8 cellular contexts compared by ENCODE assay signal in the genomic region with DNA sequence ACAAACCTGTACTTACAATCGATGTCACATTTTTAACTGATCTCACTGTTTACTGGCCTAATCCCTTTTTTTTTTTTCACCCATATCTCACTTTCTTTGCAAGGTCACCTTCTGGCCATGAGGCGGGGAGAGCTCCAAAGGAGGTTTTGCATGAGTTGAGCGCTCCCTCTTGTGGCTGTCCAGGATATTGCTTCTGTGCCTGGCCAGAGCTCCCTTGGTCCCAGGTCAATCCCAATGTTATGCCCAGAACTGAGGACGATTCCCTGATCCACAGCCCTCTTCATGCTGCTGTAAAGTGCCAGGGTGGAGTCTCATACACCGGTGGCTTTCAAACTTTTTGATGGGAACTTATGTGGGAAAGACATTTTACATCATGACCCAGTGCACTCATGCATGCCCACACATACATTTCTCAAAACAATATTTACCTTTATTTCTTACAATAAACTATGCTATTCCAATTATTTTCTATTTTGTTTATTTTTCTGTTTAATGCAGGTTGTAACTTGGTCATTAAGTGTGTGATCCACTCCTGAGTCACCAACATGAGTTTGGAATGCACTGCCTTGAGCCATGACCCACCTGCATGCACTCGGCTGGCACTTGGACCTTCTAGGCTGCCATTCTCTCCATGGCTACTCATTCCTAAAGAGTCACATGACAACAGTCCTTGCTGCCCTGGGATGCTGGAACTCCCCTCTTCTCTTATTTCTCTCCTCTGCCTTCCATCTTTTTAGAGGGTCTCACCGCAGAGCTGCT. TPM values are rescaled to one million over a fixed set of nuclear protein-coding genes. Genes with fewer than 3 reads are reported as not detected.
A peak's percentile ranks its signal among the peaks of the same experiment; 100 is the strongest.
DNase-seq lines count a peak whose midpoint lies in the region; ATAC-seq and TF ChIP-seq lines count a peak whose summit lies in the region.

No MANE protein-coding gene starts in this region.

- no peak overlapping the region for H3K4me3 ChIP-seq in left lung

- H3K27me3 ChIP-seq in left lung: peaks cover 0 to 13% of the 10 kb centered on the region in 2 donors

- DNase-seq in GM03348 (ENCODE audit: low spot score) (peak; percentile 84), NCI-H345 (lab: John Stamatoyannopoulos, UW) (peak; percentile 79), chondrocyte (ENCODE audit: low spot score) (no peak), left lung (peak in 1 of 2 donors; percentile 60)
- peak; percentile 74 for DNase-seq in activated CD4-positive, CD25-positive, alpha-beta regulatory T cell treated with anti-CD3 and anti-CD28 coated beads, Interleukin-2, amount 50 U/mL, for 72 hours
- DNase-seq in stimulated activated CD4-positive, alpha-beta T cell treated with anti-CD3 and anti-CD28 coated beads, Interleukin-4, amount 100 ng/mL, for 48 hours (ENCODE audit: low read depth in 2 of 2): peak; percentile 62 to 65

- peaks cover 3% of the 10 kb centered on the region for H3K9me3 Mint-ChIP-seq in chondrocyte (ENCODE audit: low read depth)

- no peaks in the 10 kb centered on the region for H3K4me1 ChIP-seq in left lung

- H3K36me3 ChIP-seq in left lung: no peaks in the 10 kb centered on the region

- peaks cover 33% of the 10 kb centered on the region for H3K27me3 Mint-ChIP-seq in chondrocyte (ENCODE audit: low read depth)

- no peak overlapping the region for H3K27ac ChIP-seq in left lung

- H3K4me3 Mint-ChIP-seq in chondrocyte (ENCODE audit: unreplicated experiment): no peak overlapping the region

- ATAC-seq in HG03025 (IDR thresholded peaks at IDR 0.05; ENCODE audit: low FRiP score, unreplicated experiment) (peak; percentile 72), left lung (peak; percentile 100), GM21381 (IDR thresholded peaks at IDR 0.05; ENCODE audit: unreplicated experiment) (no peak)

- TF ChIP-seq CTCF in chondrocyte (IDR thresholded peaks at IDR 0.05) (peak; percentile 81), left lung (IDR thresholded peaks at IDR 0.05) (peak; percentile 90 to 91)

- intact Hi-C loops in left lung (cut with DNase I): loop anchor here (5.0 to 10.0 kb wide), 3 partner anchors 68 to 455 kb away; no protein-coding TSS in a partner anchor

- peaks cover 8% of the 10 kb centered on the region for H3K4me1 Mint-ChIP-seq in chondrocyte (ENCODE audit: low read depth)

- H3K9me3 ChIP-seq in left lung: no peaks in the 10 kb centered on the region

- no peaks in the 10 kb centered on the region for H3K36me3 Mint-ChIP-seq in chondrocyte (ENCODE audit: low read depth)

- no peak overlapping the region for H3K27ac Mint-ChIP-seq in chondrocyte (ENCODE audit: unreplicated experiment)

RNA-seq across cellular contexts. Expression of gene SST, which starts 9.6 kb away (rescaled TPM):
- total RNA-seq in chondrocyte: not detected in 3 replicates
- not detected for total RNA-seq in left lung

RNA-seq across cellular contexts. Expression of gene RTP2, which starts 22.5 kb away (rescaled TPM):
- total RNA-seq in chondrocyte (not detected in 3 replicates), left lung (not detected)
